ENCODE assay signal across 20 cellular contexts in genomic region chr2:53813151-53813550, GRCh38.
"Had no signal": no experiment of that assay in that cellular context is flagged by ENCODE, and none has a peak within 500 bp of the region (broad histone marks: within the 10 kb centered on the region; RNA-seq: fewer than 3 reads in every experiment).

No MANE protein-coding gene starts in this region.

- H3K9me3 Mint-ChIP-seq: activated naive CD4-positive, alpha-beta T cell treated with anti-CD3 and anti-CD28 coated beads, Interleukin-2, amount 50 U/mL, for 72 hours; activated T-helper 1 cell treated with anti-CD3 and anti-CD28 coated beads, Interleukin-12 subunit alpha, Interleukin-12 subunit beta, Interleukin-2, Interleukin-4 antibody, amounts not matched to agents 30 ng/mL and 10 ng/mL and 1 ng/mL, durations not matched to agents 14 hours and 24 hours and 36 hours; natural killer cell treated with Interleukin-12 subunit alpha and Interleukin-12 subunit beta and Interleukin-15 and Interleukin-18, amount 100 ng/mL, for 72 hours; stimulated activated naive CD8-positive, alpha-beta T cell treated with anti-CD3 and anti-CD28 coated beads, Interleukin-15, Interleukin-2, amounts not matched to agents 100 ng/mL and 50 ng/mL, for 24 hours had no signal

- H3K4me3 Mint-ChIP-seq: activated T-helper 1 cell treated with anti-CD3 and anti-CD28 coated beads, Interleukin-12 subunit alpha, Interleukin-12 subunit beta, Interleukin-2, Interleukin-4 antibody, amounts not matched to agents 30 ng/mL and 10 ng/mL and 1 ng/mL, durations not matched to agents 14 hours and 24 hours and 36 hours; natural killer cell treated with Interleukin-12 subunit alpha and Interleukin-12 subunit beta and Interleukin-15 and Interleukin-18, amount 100 ng/mL, for 72 hours; stimulated activated naive CD8-positive, alpha-beta T cell treated with anti-CD3 and anti-CD28 coated beads, Interleukin-15, Interleukin-2, amounts not matched to agents 100 ng/mL and 50 ng/mL, for 24 hours had no signal

- H3K27ac Mint-ChIP-seq: activated T-helper 1 cell treated with anti-CD3 and anti-CD28 coated beads, Interleukin-12 subunit alpha, Interleukin-12 subunit beta, Interleukin-2, Interleukin-4 antibody, amounts not matched to agents 30 ng/mL and 10 ng/mL and 1 ng/mL, durations not matched to agents 14 hours and 24 hours and 36 hours; natural killer cell treated with Interleukin-12 subunit alpha and Interleukin-12 subunit beta and Interleukin-15 and Interleukin-18, amount 100 ng/mL, for 72 hours; stimulated activated naive CD8-positive, alpha-beta T cell treated with anti-CD3 and anti-CD28 coated beads, Interleukin-15, Interleukin-2, amounts not matched to agents 100 ng/mL and 50 ng/mL, for 24 hours had no signal

- H3K4me3 ChIP-seq: esophagus muscularis mucosa, heart right ventricle, lower lobe of right lung, suprapubic skin, vagina had no signal

- H3K27ac ChIP-seq: brain microvascular endothelial cell, esophagus muscularis mucosa, lower lobe of right lung, suprapubic skin, vagina had no signal

- DNase-seq: activated CD4-positive, alpha-beta T cell treated with anti-CD3 and anti-CD28 coated beads, Interleukin-2, amount 50 U/mL, for 1 hour; activated gamma-delta T cell treated with Interleukin-2 at 50 U/mL for 16 hours; amygdala; brain microvascular endothelial cell; cerebellar nuclear complex; cortex of kidney; heart right ventricle; lower lobe of right lung; nucleus accumbens; retina; T-helper 1 cell; T1000 had no signal

- H3K27me3 ChIP-seq: brain microvascular endothelial cell, esophagus muscularis mucosa, heart right ventricle, suprapubic skin, vagina had no signal

- ATAC-seq: activated CD4-positive, CD25-positive, alpha-beta regulatory T cell treated with anti-CD3 and anti-CD28 coated beads, Interleukin-2, amount 50 U/mL, for 24 hours; activated naive CD4-positive, alpha-beta T cell treated with anti-CD3 and anti-CD28 coated beads, Interleukin-2, amount 50 U/mL, for 72 hours; lower lobe of right lung; natural killer cell treated with Interleukin-12 subunit alpha and Interleukin-12 subunit beta and Interleukin-15 and Interleukin-18, amount 100 ng/mL, for 72 hours had no signal

- H3K27me3 Mint-ChIP-seq: natural killer cell treated with Interleukin-12 subunit alpha and Interleukin-12 subunit beta and Interleukin-15 and Interleukin-18, amount 100 ng/mL, for 72 hours; stimulated activated naive CD8-positive, alpha-beta T cell treated with anti-CD3 and anti-CD28 coated beads, Interleukin-15, Interleukin-2, amounts not matched to agents 100 ng/mL and 50 ng/mL, for 24 hours had no signal

- H3K4me1 ChIP-seq: esophagus muscularis mucosa, lower lobe of right lung, suprapubic skin, vagina had no signal

- H3K9me3 ChIP-seq: esophagus muscularis mucosa, heart right ventricle, lower lobe of right lung, suprapubic skin, vagina had no signal
